8 cellular contexts compared by ENCODE assay signal in genomic region chr14:63470877-63471565, GRCh38.
DNase-seq lines count a peak whose midpoint lies in the region; ATAC-seq, FAIRE-seq and TF ChIP-seq lines count a peak whose summit lies in the region.

No MANE protein-coding gene starts in this region.

- DNase-seq in A673 (ENCODE audit: low spot score) (peak; percentile 84), RCC 7860 (ENCODE audit: low spot score) (peak; percentile 27), fibroblast of the conjunctiva (ENCODE audit: low read depth) (peak; percentile 35), occipital lobe (lab: John Stamatoyannopoulos, UW) (no peak), posterior cingulate gyrus (no peak), NCI-H2227 treated with DMSO at 0.1 percent for 48 hours (lab: John Stamatoyannopoulos, UW) (no peak)

- POLR2A ChIA-PET in A673 (lab: Charles Lee; ENCODE audit: low non-redundant PET) = interaction anchor here (0.6 kb wide), 1 partner anchor 21 kb away, joined by 3 read pairs; no protein-coding TSS in a partner anchor

- ATAC-seq in GM18858 (IDR thresholded peaks at IDR 0.05; ENCODE audit: unreplicated experiment) (peak; percentile 90), HG02970 (IDR thresholded peaks at IDR 0.05; ENCODE audit: low FRiP score, unreplicated experiment) (peak; percentile 80)

- FAIRE-seq in RCC 7860 (lab: Jason Lieb, UNC) = no peak

- no TSS peak for BruUV-seq in A673 (replicated peaks; lab: Mats Ljungman, UMichigan)

- intact Hi-C loops in A673 (cut with micrococcal nuclease; ENCODE audit: unreplicated experiment) = no loop called here
- intact Hi-C loops in posterior cingulate gyrus (cut with DNase I) = no loop called here

- CTCF ChIA-PET in A673 (lab: Charles Lee) = interaction anchor here (0.7 kb wide), 1 partner anchor 32 kb away, joined by 6 read pairs; no protein-coding TSS in a partner anchor

- H3K36me3 ChIP-seq in A673 (ENCODE audit: insufficient read depth, low read length, poor library complexity, severe bottlenecking) = no peaks in the 10 kb centered on the region

- H3K9me3 ChIP-seq in A673 (ENCODE audit: low read depth, low read length, poor library complexity, severe bottlenecking) = no peaks in the 10 kb centered on the region

- TF ChIP-seq CTCF in A673 (conservative IDR thresholded peaks at IDR 0.05; ENCODE audit: low read depth, low read length) = no peak

- H3K27ac ChIP-seq in A673 (ENCODE audit: low read depth, low read length, poor library complexity, severe bottlenecking) = peak overlapping the region; percentile 34

- no peaks in the 10 kb centered on the region for H3K27me3 ChIP-seq in A673 (replicated peaks; ENCODE audit: insufficient read depth, low read depth, low read length, poor library complexity)

- H3K4me3 ChIP-seq in A673 (ENCODE audit: low read depth, low read length, poor library complexity, severe bottlenecking) = no peak overlapping the region

- H3K4me1 ChIP-seq in A673 (ENCODE audit: insufficient read depth, low read length, poor library complexity, severe bottlenecking) = peaks cover 53% of the 10 kb centered on the region

Comparison
In these comparisons a context has a peak if more than half of its experiments do, and no peak if none do; other contexts are left out.
1. DNase-seq: peak in A673 (single experiment), RCC 7860 (single experiment) and fibroblast of the conjunctiva (single experiment); none in occipital lobe (single experiment), posterior cingulate gyrus (0 of 10) and NCI-H2227 treated with DMSO at 0.1 percent for 48 hours (single experiment).